Comparison of ENCODE assay signal across 8 cellular contexts in the genomic region with DNA sequence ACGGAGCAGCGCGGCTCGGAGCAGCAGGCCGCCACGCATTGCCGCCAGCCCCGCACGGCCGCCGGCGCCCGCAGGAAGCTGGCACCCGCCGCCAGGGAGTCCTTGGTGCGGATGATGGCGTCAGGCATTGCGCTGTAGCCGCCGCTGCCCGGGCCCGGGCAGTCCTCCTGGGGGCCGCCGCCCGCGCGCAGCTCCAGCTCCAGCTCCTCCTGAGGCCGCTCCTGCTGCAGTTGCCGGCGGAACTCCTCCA. TPM values are rescaled to one million over a fixed set of nuclear protein-coding genes. Genes with fewer than 3 reads are reported as not detected.
DNase-seq lines count a peak whose midpoint lies in the region; ATAC-seq and TF ChIP-seq lines count a peak whose summit lies in the region.

No MANE protein-coding gene starts in this region.

- peaks cover 19% of the 10 kb centered on the region for H3K4me1 ChIP-seq in A673 (ENCODE audit: insufficient read depth, low read length, poor library complexity, severe bottlenecking)
- H3K4me1 ChIP-seq in OCI-LY3 (ENCODE audit: low read length), result peaks cover 8% of the 10 kb centered on the region
- peaks cover 6% of the 10 kb centered on the region for H3K4me1 ChIP-seq in prostate gland (replicated peaks)

- H3K36me3 ChIP-seq in A673 (ENCODE audit: insufficient read depth, low read length, poor library complexity, severe bottlenecking) (no peaks in the 10 kb centered on the region), OCI-LY3 (replicated peaks; ENCODE audit: low read depth, low read length) (no peaks in the 10 kb centered on the region), prostate gland (no peaks in the 10 kb centered on the region)

- H3K79me2 ChIP-seq in OCI-LY3 (ENCODE audit: low read length), result peaks cover 11% of the 10 kb centered on the region; the same call in 1 of the 2 replicates

- H3K27ac ChIP-seq in A673 (ENCODE audit: low read depth, low read length, poor library complexity, severe bottlenecking), result peak overlapping the region; percentile 82
- peak overlapping the region; percentile 49 for H3K27ac ChIP-seq in OCI-LY3 (ENCODE audit: low read length)
- peak overlapping the region; percentile 86 to 95 for H3K27ac ChIP-seq in prostate gland

- TF ChIP-seq POLR2A in prostate gland (IDR thresholded peaks at IDR 0.05), result no peak

- H3K9me3 ChIP-seq in A673 (ENCODE audit: low read depth, low read length, poor library complexity, severe bottlenecking), result no peaks in the 10 kb centered on the region
- no peaks in the 10 kb centered on the region for H3K9me3 ChIP-seq in OCI-LY3 (ENCODE audit: insufficient read depth, low read length)
- H3K9me3 ChIP-seq in prostate gland, result no peaks in the 10 kb centered on the region

- CTCF ChIA-PET in A673 (lab: Charles Lee), result no interaction called here

- no peaks in the 10 kb centered on the region for H3K27me3 ChIP-seq in A673 (replicated peaks; ENCODE audit: insufficient read depth, low read depth, low read length, poor library complexity)
- H3K27me3 ChIP-seq in OCI-LY3 (ENCODE audit: low read depth, low read length), result no peaks in the 10 kb centered on the region
- no peaks in the 10 kb centered on the region for H3K27me3 ChIP-seq in prostate gland (replicated peaks; ENCODE audit: insufficient read depth)

- peak overlapping the region; percentile 85; the same call in 1 of the 2 replicates for H2AFZ ChIP-seq in OCI-LY3 (ENCODE audit: low read depth, low read length)

- peak; percentile 20 for ATAC-seq in GM19452 (IDR thresholded peaks at IDR 0.05; ENCODE audit: unreplicated experiment)

- no peak for DNase-seq in A673 (ENCODE audit: low spot score)
- DNase-seq in epithelial cell of proximal tubule (ENCODE audit: low read depth), result no peak
- DNase-seq in prostate gland (ENCODE audit: low spot score), result no peak
- DNase-seq in OCI-M1 (lab: John Stamatoyannopoulos, UW), result no peak
- DNase-seq in dedifferentiated amniotic fluid mesenchymal stem cell (ENCODE audit: extremely low spot score), result no peak
- DNase-seq in G401 (ENCODE audit: low spot score), result no peak

- 0% methylated on average over 9 of the region's 30 CpGs for WGBS in prostate gland

- H3K4me3 ChIP-seq in A673 (ENCODE audit: low read depth, low read length, poor library complexity, severe bottlenecking) (peak overlapping the region; percentile 92), OCI-LY3 (ENCODE audit: low read length) (peak overlapping the region; percentile 97), epithelial cell of proximal tubule (ENCODE audit: low read depth, low read length) (peak overlapping the region; percentile 65), prostate gland (peak overlapping the region; percentile 68 to 75)

- H3K9ac ChIP-seq in OCI-LY3 (ENCODE audit: low read length), result peak overlapping the region; percentile 73

- H3K4me2 ChIP-seq in OCI-LY3 (ENCODE audit: low read length), result peak overlapping the region; percentile 92

- intact Hi-C loops in A673 (cut with micrococcal nuclease; ENCODE audit: unreplicated experiment) (loop anchor here (5.0 to 10.0 kb wide), 2 partner anchors 146 to 299 kb away; a partner anchor contains a TSS), prostate gland (cut with DNase I) (loop anchor here (2.0 to 10.0 kb wide), 3 partner anchors 27 to 299 kb away; a partner anchor contains a TSS)

- in situ Hi-C loops in G401 (cut with HindIII; ENCODE audit: low sequenced_read_pairs), result no loop called here

- H4K20me1 ChIP-seq in OCI-LY3 (ENCODE audit: insufficient read depth, low read length), result no peaks in the 10 kb centered on the region; the same call in 1 of the 2 replicates

- TF ChIP-seq CTCF in A673 (conservative IDR thresholded peaks at IDR 0.05; ENCODE audit: low read depth, low read length), result no peak
- no peak for TF ChIP-seq CTCF in OCI-LY3 (IDR thresholded peaks at IDR 0.05; ENCODE audit: low read depth, low read length)
- TF ChIP-seq CTCF in epithelial cell of proximal tubule (conservative IDR thresholded peaks at IDR 0.05; ENCODE audit: low read depth, low read length), result no peak
- no peak for TF ChIP-seq CTCF in prostate gland (IDR thresholded peaks at IDR 0.05)

- BruUV-seq in A673 (replicated peaks; lab: Mats Ljungman, UMichigan), result no TSS peak

- POLR2A ChIA-PET in A673 (lab: Charles Lee; ENCODE audit: low non-redundant PET), result no interaction called here

RNA-seq across cellular contexts. Expression of a gene that starts 0.6 kb away (rescaled TPM):
- total RNA-seq in A673 (2021) (53.2 and 56.1 TPM in 2 replicates), epithelial cell of proximal tubule (41.7 and 54.5 TPM in 2 replicates), prostate gland (10 to 100 TPM; 52.7 to 76.3 TPM)
- total RNA-seq in G401 (2014; rRNA removed; shearing (Covaris generic)), result 18.8 and 19.3 TPM in 2 replicates

RNA-seq across cellular contexts. Expression of a gene that starts 34.4 kb away (rescaled TPM):
- total RNA-seq in A673 (2021) (0.92 and 3.2 TPM in 2 replicates), epithelial cell of proximal tubule (not detected in 2 replicates), prostate gland (under 1 TPM; 0.23 to 0.77 TPM)
- total RNA-seq in G401 (2014; rRNA removed; shearing (Covaris generic)), result not detected in 2 replicates

RNA-seq across cellular contexts. Expression of a gene that starts 59.4 kb away (rescaled TPM):
- total RNA-seq in A673 (2021) (0.45 TPM in 1 of 2 replicates, not detected in the other), epithelial cell of proximal tubule (0.43 TPM in 1 of 2 replicates, not detected in the other), prostate gland (1 to 10 TPM in 1 of 2 donors, not detected in 1; 4.4 TPM)
- total RNA-seq in G401 (2014; rRNA removed; shearing (Covaris generic)), result not detected in 2 replicates
